In the genomic region with DNA sequence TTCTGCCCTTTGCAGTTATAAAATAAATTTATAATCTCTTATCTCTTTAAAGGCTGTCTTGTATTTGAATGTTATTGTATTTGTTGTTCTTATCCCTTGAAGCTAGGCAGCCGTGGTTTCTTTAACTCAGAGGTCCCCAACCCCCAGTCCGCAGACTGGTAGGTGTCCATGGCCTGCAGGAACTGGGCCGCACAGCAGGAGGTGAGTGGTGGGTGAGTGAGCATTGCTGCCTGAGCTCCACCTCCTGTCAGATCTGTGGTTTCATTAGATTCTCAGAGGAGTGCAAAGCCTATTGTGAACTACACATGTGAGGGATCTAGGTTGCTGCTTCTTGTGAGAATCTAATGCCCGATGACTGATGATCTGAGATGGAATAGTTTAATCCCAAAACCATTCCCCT, we compare ENCODE assay signal across 24 cellular contexts.
A peak's percentile ranks its signal among the peaks of the same experiment; 100 is the strongest.
DNase-seq lines count a peak whose midpoint lies in the region; FAIRE-seq and TF ChIP-seq lines count a peak whose summit lies in the region.
"Had no signal": no experiment of that assay in that cellular context is flagged by ENCODE, and none has a peak within 500 bp of the region (broad histone marks: within the 10 kb centered on the region; RNA-seq: fewer than 3 reads in every experiment).

No MANE protein-coding gene starts in this region.

- H3K4me2 ChIP-seq in astrocyte (ENCODE audit: low read length) (no peak overlapping the region), OCI-LY7 (ENCODE audit: low read length) (no peak overlapping the region)
- H3K4me2 ChIP-seq: A549, GM23338, KMS-11 had no signal

- POLR2A ChIA-PET in OCI-LY7 (lab: Charles Lee): no interaction called here

- H3K4me3 ChIP-seq in astrocyte (ENCODE audit: insufficient read depth, low read depth, low read length) (no peak overlapping the region), OCI-LY7 (ENCODE audit: low read depth, low read length, poor library complexity, severe bottlenecking) (no peak overlapping the region)
- H3K4me3 ChIP-seq: A549, GM23338, HAP-1, SJSA1 had no signal

- H3K27me3 Mint-ChIP-seq in astrocyte (ENCODE audit: low read depth, unreplicated experiment): no peaks in the 10 kb centered on the region
- peaks cover 1% of the 10 kb centered on the region for H3K27me3 Mint-ChIP-seq in endothelial cell (ENCODE audit: unreplicated experiment)

- FAIRE-seq in astrocyte (lab: Jason Lieb, UNC): no peak
- peak; percentile 44 for FAIRE-seq in urothelium cell line (lab: Jason Lieb, UNC)
- FAIRE-seq: A549 had no signal

- no TSS peak for BruUV-seq in OCI-LY7 (replicated peaks; lab: Mats Ljungman, UMichigan)

- DNase-seq in Daoy (ENCODE audit: low read depth) (peak; percentile 11), astrocyte (ENCODE audit: low read depth) (peak; percentile 25), iris pigment epithelial cell (ENCODE audit: low read depth) (peak; percentile 32), urothelium cell line (ENCODE audit: low spot score) (no peak), endothelial cell (ENCODE audit: low spot score) (no peak), OCI-LY7 (ENCODE audit: low spot score) (no peak), H4 (ENCODE audit: low spot score) (no peak)
- DNase-seq: Calu3; CD8-positive, alpha-beta memory T cell; DMS79 treated with DMSO at 0.1 percent for 48 hours; MM.1S; NCI-H2081; NCI-H2227 treated with DMSO at 0.1 percent for 48 hours; NCI-H526 treated with DMSO at 0.1 percent for 48 hours; Right ventricle myocardium superior; RPMI8226 had no signal

- H3K27me3 ChIP-seq in astrocyte (ENCODE audit: insufficient read depth, low read length): no peaks in the 10 kb centered on the region
- H3K27me3 ChIP-seq: SJSA1 had no signal

- H3K4me3 Mint-ChIP-seq in astrocyte (ENCODE audit: unreplicated experiment): no peak overlapping the region
- H3K4me3 Mint-ChIP-seq in endothelial cell (ENCODE audit: unreplicated experiment): no peak overlapping the region
- H3K4me3 Mint-ChIP-seq: B cell; CD8-positive, alpha-beta memory T cell; GM23338; IgD-negative memory B cell had no signal

- H3K27ac ChIP-seq in astrocyte (ENCODE audit: low read depth, low read length) (no peak overlapping the region), OCI-LY7 (ENCODE audit: low read depth, low read length, poor library complexity, severe bottlenecking) (no peak overlapping the region)
- H3K27ac ChIP-seq: A549, C4-2B, KMS-11, SJSA1 had no signal

- no peaks in the 10 kb centered on the region for H4K20me1 ChIP-seq in astrocyte (ENCODE audit: insufficient read depth, low read length)
- H4K20me1 ChIP-seq in OCI-LY7 (ENCODE audit: insufficient read depth, low read length): no peaks in the 10 kb centered on the region

- H2AFZ ChIP-seq in astrocyte (ENCODE audit: low read depth, low read length) (no peak overlapping the region), OCI-LY7 (ENCODE audit: low read length) (no peak overlapping the region)
- H2AFZ ChIP-seq: GM23338 had no signal

- H3K9ac ChIP-seq in astrocyte (ENCODE audit: low read length): no peak overlapping the region
- H3K9ac ChIP-seq: KMS-11 had no signal

- H3K9me2 ChIP-seq in OCI-LY7 (ENCODE audit: insufficient read depth, low read length): no peaks in the 10 kb centered on the region

- H3K27ac Mint-ChIP-seq in astrocyte (ENCODE audit: unreplicated experiment): no peak overlapping the region
- H3K27ac Mint-ChIP-seq in endothelial cell (ENCODE audit: unreplicated experiment): no peak overlapping the region
- H3K27ac Mint-ChIP-seq: B cell, GM23338, IgD-negative memory B cell had no signal

- H3K79me2 ChIP-seq in astrocyte (ENCODE audit: insufficient read depth, low read length) (no peaks in the 10 kb centered on the region), OCI-LY7 (ENCODE audit: insufficient read depth, low read depth, low read length) (no peaks in the 10 kb centered on the region)

- peaks cover 17% of the 10 kb centered on the region for H3K4me1 ChIP-seq in astrocyte (ENCODE audit: insufficient read depth, low read length)
- no peaks in the 10 kb centered on the region for H3K4me1 ChIP-seq in OCI-LY7 (ENCODE audit: insufficient read depth, low read length, poor library complexity, severe bottlenecking)
- H3K4me1 ChIP-seq: A549, HAP-1, SJSA1 had no signal

- TF ChIP-seq CTCF in astrocyte (IDR thresholded peaks at IDR 0.05; ENCODE audit: insufficient read depth, low read depth, low read length) (no peak), endothelial cell (IDR thresholded peaks at IDR 0.05; ENCODE audit: unreplicated experiment) (no peak), OCI-LY7 (conservative IDR thresholded peaks at IDR 0.05; ENCODE audit: low read length) (no peak)

- intact Hi-C loops in OCI-LY7 (cut with micrococcal nuclease; ENCODE audit: unreplicated experiment): no loop called here

- H3K9me3 Mint-ChIP-seq in astrocyte (ENCODE audit: unreplicated experiment): no peaks in the 10 kb centered on the region
- no peaks in the 10 kb centered on the region for H3K9me3 Mint-ChIP-seq in endothelial cell (ENCODE audit: unreplicated experiment)
- H3K9me3 Mint-ChIP-seq: GM23338, IgD-negative memory B cell had no signal

- CTCF ChIA-PET in OCI-LY7 (lab: Charles Lee; ENCODE audit: unreplicated experiment): no interaction called here

- no peaks in the 10 kb centered on the region for H3K9me3 ChIP-seq in astrocyte (ENCODE audit: insufficient read depth, low read depth, low read length)
- no peaks in the 10 kb centered on the region for H3K9me3 ChIP-seq in OCI-LY7 (ENCODE audit: low read length)
- H3K9me3 ChIP-seq: A549, HAP-1, SJSA1 had no signal

- no peaks in the 10 kb centered on the region for H3K36me3 Mint-ChIP-seq in astrocyte (ENCODE audit: low read depth, unreplicated experiment)
- no peaks in the 10 kb centered on the region for H3K36me3 Mint-ChIP-seq in endothelial cell (ENCODE audit: low read depth, unreplicated experiment)
- H3K36me3 Mint-ChIP-seq: CD8-positive, alpha-beta memory T cell had no signal

- no peaks in the 10 kb centered on the region for H3K36me3 ChIP-seq in astrocyte (ENCODE audit: insufficient read depth, low read length)
- no peaks in the 10 kb centered on the region for H3K36me3 ChIP-seq in OCI-LY7 (ENCODE audit: insufficient read depth, low read length)
- H3K36me3 ChIP-seq: HAP-1, SJSA1 had no signal

- H3K4me1 Mint-ChIP-seq in astrocyte (ENCODE audit: low read depth, unreplicated experiment) (peaks cover 37% of the 10 kb centered on the region), endothelial cell (ENCODE audit: unreplicated experiment) (peaks cover 4% of the 10 kb centered on the region)
- H3K4me1 Mint-ChIP-seq: B cell; CD8-positive, alpha-beta memory T cell; IgD-negative memory B cell had no signal

Comparison
In these comparisons a context has a peak if more than half of its experiments do, and no peak if none do; other contexts are left out.
1. DNase-seq: peak in Daoy (single experiment), astrocyte (single experiment) and iris pigment epithelial cell (single experiment); none in urothelium cell line (single experiment), endothelial cell (single experiment), OCI-LY7 (single experiment) and H4 (single experiment).